8 cellular contexts compared by ENCODE assay signal in the genomic region with DNA sequence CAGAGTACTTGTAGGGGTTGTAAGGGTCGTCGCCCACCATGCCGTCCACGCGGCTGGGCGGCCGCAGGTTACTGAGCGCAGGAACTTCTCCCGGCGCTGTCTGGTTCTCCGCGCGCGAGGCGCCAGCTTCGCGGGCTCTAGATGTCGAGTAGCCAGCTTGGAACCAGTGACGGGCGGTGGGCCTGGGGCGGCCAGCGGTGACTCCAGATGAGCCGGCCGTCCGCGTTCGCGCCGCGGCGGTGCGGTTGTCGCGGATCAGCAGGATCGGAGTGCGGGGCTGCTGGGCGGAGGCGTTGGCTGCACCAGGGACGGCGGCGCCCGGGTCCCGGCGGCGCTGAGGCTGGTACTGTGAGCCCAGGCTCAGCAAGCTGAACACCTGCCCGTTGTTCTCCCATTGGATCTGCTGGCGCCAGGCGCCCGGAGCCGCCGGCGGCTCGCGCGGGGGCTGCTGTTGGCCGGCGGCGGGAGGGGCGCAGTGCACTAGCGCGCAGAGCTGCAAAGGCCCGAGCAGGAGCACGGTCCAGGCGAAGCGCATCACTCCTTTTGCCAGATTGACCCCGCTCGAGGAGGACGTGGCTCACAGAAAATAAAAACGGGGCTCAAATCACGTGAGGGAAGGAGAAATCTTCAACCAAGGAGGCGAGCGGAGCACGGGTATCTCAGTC. TPM values are rescaled to one million over a fixed set of nuclear protein-coding genes. Genes with fewer than 3 reads are reported as not detected.
DNase-seq lines count a peak whose midpoint lies in the region; ATAC-seq and TF ChIP-seq lines count a peak whose summit lies in the region.

No MANE protein-coding gene starts in this region.

- H3K9me3 ChIP-seq in right lobe of liver (no peaks in the 10 kb centered on the region), testis (no peaks in the 10 kb centered on the region)

- in situ Hi-C loops in KBM-7 (cut with MboI; ENCODE audit: low pct_unique_long_range_greater_than_20kb, low sequenced_read_pairs), result no loop called here

- 0% methylated on average over 18 of the region's 73 CpGs for WGBS in right lobe of liver (ENCODE audit: insufficient coverage, low coverage, low lambda C conversion rate, missing lambda C conversion rate)
- WGBS in testis, 2 donors, result 0% methylated on average over 14 to 73 of the region's 73 CpGs

- H3K27me3 ChIP-seq in right lobe of liver (peaks cover 0 to 6% of the 10 kb centered on the region in 2 donors), testis (no peaks in the 10 kb centered on the region)

- H3K4me3 ChIP-seq in right lobe of liver, result peak overlapping the region; percentile 36 to 51 (median 39)
- peak overlapping the region; percentile 59 to 68 for H3K4me3 ChIP-seq in testis

- H3K36me3 ChIP-seq in right lobe of liver (no peaks in the 10 kb centered on the region), testis (ENCODE audit: low read depth, missing control alignments) (no peaks in the 10 kb centered on the region)

- H3K4me1 ChIP-seq in right lobe of liver (peaks cover 0 to 14% (median 0%) of the 10 kb centered on the region in 4 donors), testis (no peaks in the 10 kb centered on the region)

- DNase-seq in COR-L47 (lab: John Stamatoyannopoulos, UW), result peak; percentile 30
- DNase-seq in NCI-H748 (lab: John Stamatoyannopoulos, UW; ENCODE audit: unreplicated experiment), result peak; percentile 77
- peak; percentile 9 for DNase-seq in cerebellar cortex (ENCODE audit: low spot score)
- DNase-seq in right lobe of liver, result peak in 1 of 3 donors; percentile 23
- DNase-seq in testis, result peak; percentile 33
- no peak for DNase-seq in DMS114 treated with DMSO at 0.1 percent for 48 hours (lab: John Stamatoyannopoulos, UW; ENCODE audit: unreplicated experiment)
- no peak for DNase-seq in KBM-7

- ATAC-seq in GM21367 (IDR thresholded peaks at IDR 0.05; ENCODE audit: unreplicated experiment) (peak; percentile 19), right lobe of liver (peak; percentile 38 to 59 (median 56))

- no peak for TF ChIP-seq POLR2A in right lobe of liver (IDR thresholded peaks at IDR 0.05)
- no peak for TF ChIP-seq POLR2A in testis (IDR thresholded peaks at IDR 0.05)

- peak overlapping the region in 1 of 3 donors; percentile 34 for H3K27ac ChIP-seq in right lobe of liver
- peak overlapping the region; percentile 6 to 59 for H3K27ac ChIP-seq in testis

- TF ChIP-seq CTCF in right lobe of liver (IDR thresholded peaks at IDR 0.05), result no peak
- no peak for TF ChIP-seq CTCF in testis (IDR thresholded peaks at IDR 0.05)

- intact Hi-C loops in right lobe of liver (cut with DNase I), result no loop called here
- intact Hi-C loops in testis (cut with DNase I; ENCODE audit: low total_unique reads), result no loop called here

RNA-seq across cellular contexts. Expression of a gene that starts 0.5 kb away (rescaled TPM):
- 10 to 100 TPM in 1 of 6 experiments, 1 to 10 TPM in 4, under 1 TPM in 1; 0.97 to 11.8 (median 2.2) TPM for total RNA-seq in right lobe of liver
- total RNA-seq in testis, result 1 to 10 TPM; 2.4 to 6.4 TPM
- polyA plus RNA-seq in testis (ENCODE audit: insufficient read depth, low read depth, low replicate concordance), result 11.9 TPM

RNA-seq across cellular contexts. Expression of a gene that starts 51.8 kb away (rescaled TPM):
- total RNA-seq in right lobe of liver, result under 1 TPM in 1 of 6 experiments, not detected in 5; 0.12 TPM
- 1 to 10 TPM; 3.7 to 7.1 TPM for total RNA-seq in testis
- 16.4 TPM for polyA plus RNA-seq in testis (ENCODE audit: insufficient read depth, low read depth, low replicate concordance)

Comparison
In these comparisons a context has a peak if more than half of its experiments do, and no peak if none do; other contexts are left out.
1. DNase-seq: peak in COR-L47 (single experiment), NCI-H748 (single experiment), cerebellar cortex (single experiment) and testis (single experiment); none in DMS114 treated with DMSO at 0.1 percent for 48 hours (single experiment) and KBM-7 (single experiment).
2. RNA of a gene that starts 51.8 kb away (total RNA-seq): 3.7 to 7.1 TPM in testis; 0.12 TPM in right lobe of liver; every median in the first group is over 4 times any median in the second.